ENCODE assay signal across 8 cellular contexts in the genomic region with DNA sequence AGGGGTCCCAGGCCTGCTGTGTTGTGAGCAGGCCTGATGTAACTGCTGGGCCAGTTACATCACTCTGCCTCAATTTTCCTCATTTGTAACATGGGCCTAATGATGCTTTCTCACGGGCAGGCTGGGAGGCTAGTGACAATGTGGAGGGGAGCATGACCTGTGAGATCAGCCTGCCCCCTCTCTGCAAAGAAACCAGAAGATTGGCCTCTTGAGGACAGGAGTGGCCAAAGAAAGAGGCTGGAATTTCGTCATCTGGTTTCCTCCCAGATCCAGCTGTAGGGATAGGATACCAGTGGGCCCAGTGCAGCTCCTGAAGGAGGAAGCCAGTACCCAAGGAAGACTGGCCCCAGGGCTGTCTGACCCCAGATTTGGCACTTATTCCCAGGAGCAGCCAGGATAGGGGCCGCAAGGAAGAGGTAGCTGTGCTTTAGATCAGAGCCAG. TPM values are rescaled to one million over a fixed set of nuclear protein-coding genes. Genes with fewer than 3 reads are reported as not detected.
A peak's percentile ranks its signal among the peaks of the same experiment; 100 is the strongest.
DNase-seq lines count a peak whose midpoint lies in the region; ATAC-seq, FAIRE-seq and TF ChIP-seq lines count a peak whose summit lies in the region.

No MANE protein-coding gene starts in this region.

- H3K9me3 Mint-ChIP-seq in activated CD4-positive, alpha-beta T cell treated with anti-CD3 and anti-CD28 coated beads for 36 hours (ENCODE audit: low read depth) = no peaks in the 10 kb centered on the region

- TF ChIP-seq CTCF in fibroblast of lung (conservative IDR thresholded peaks at IDR 0.05 in 1 of 2, IDR thresholded peaks at IDR 0.05 in 1 of 2; ENCODE audit: low read depth in 1 of 2, low read length in 2 of 2) (no peak), pancreas (IDR thresholded peaks at IDR 0.05) (no peak), lower leg skin (IDR thresholded peaks at IDR 0.05) (no peak)

- H2AFZ ChIP-seq in fibroblast of lung (ENCODE audit: low read length) = no peak overlapping the region

- H3K79me2 ChIP-seq in fibroblast of lung (ENCODE audit: control insufficient read depth, insufficient read depth, low read length) = peaks cover 32% of the 10 kb centered on the region

- intact Hi-C loops in activated CD4-positive, alpha-beta T cell treated with anti-CD3 and anti-CD28 coated beads for 36 hours (cut with DNase I, micrococcal nuclease) = loop anchor here (1.0 to 5.0 kb wide), 5 partner anchors 85 to 795 kb away; a partner anchor contains a TSS
- intact Hi-C loops in pancreas (cut with DNase I) (no loop called here), lower leg skin (cut with DNase I; ENCODE audit: low total_unique reads) (no loop called here)

- H3K36me3 ChIP-seq in fibroblast of lung (ENCODE audit: control insufficient read depth, insufficient read depth, low read length) (no peaks in the 10 kb centered on the region), pancreas (no peaks in the 10 kb centered on the region)

- TF ChIP-seq POLR2A in lower leg skin (IDR thresholded peaks at IDR 0.05) = no peak

- H3K36me3 Mint-ChIP-seq in activated CD4-positive, alpha-beta T cell treated with anti-CD3 and anti-CD28 coated beads for 36 hours (ENCODE audit: low read depth) = peaks cover 31% of the 10 kb centered on the region

- H3K27ac Mint-ChIP-seq in activated CD4-positive, alpha-beta T cell treated with anti-CD3 and anti-CD28 coated beads for 36 hours = peak overlapping the region; percentile 98

- FAIRE-seq in pancreas (lab: Jason Lieb, UNC) = no peak

- WGBS in pancreas, 2 donors = 43 to 45% methylated on average over 3 of the region's 3 CpGs
- WGBS in lower leg skin, 2 donors = 38 to 44% methylated on average over 3 of the region's 3 CpGs

- H3K27me3 ChIP-seq in fibroblast of lung (ENCODE audit: control insufficient read depth, insufficient read depth, low read length) = no peaks in the 10 kb centered on the region
- H3K27me3 ChIP-seq in pancreas = no peaks in the 10 kb centered on the region

- peak overlapping the region; percentile 96 for H3K27ac ChIP-seq in fibroblast of lung (ENCODE audit: insufficient read depth, low read length)
- peak overlapping the region; percentile 98 to 100 (median 99) for H3K27ac ChIP-seq in pancreas

- H3K4me3 ChIP-seq in fibroblast of lung (replicated peaks in 1 of 4; ENCODE audit: control extremely low read depth in 1 of 4, insufficient read depth in 1 of 4, low read depth in 3 of 4, low read length in 4 of 4) (peak overlapping the region in 1 of 4 experiments; percentile 83), pancreas (peak overlapping the region in 2 of 4 donors; percentile 72 to 90), lower leg skin (ENCODE audit: low read depth, poor library complexity, severe bottlenecking) (no peak overlapping the region)

- H3K4me2 ChIP-seq in fibroblast of lung (ENCODE audit: extremely low read depth, insufficient read depth, low read length) = peak overlapping the region; percentile 48

- peaks cover 66% of the 10 kb centered on the region for H3K4me1 Mint-ChIP-seq in activated CD4-positive, alpha-beta T cell treated with anti-CD3 and anti-CD28 coated beads for 36 hours

- no peak for ATAC-seq in activated CD4-positive, alpha-beta T cell treated with anti-CD3 and anti-CD28 coated beads for 36 hours
- ATAC-seq in SK-N-SH treated with all-trans-retinoic acid at 6 μM for 48 hours = no peak
- no peak for ATAC-seq in pancreas
- no peak for ATAC-seq in HG02623 (IDR thresholded peaks at IDR 0.05; ENCODE audit: unreplicated experiment)

- CTCF ChIA-PET in activated CD4-positive, alpha-beta T cell treated with anti-CD3 and anti-CD28 coated beads for 36 hours (lab: Charles Lee) = interaction anchor here (0.6 to 2.7 kb wide), 8 partner anchors 11 to 1484 kb away, joined by 3 to 16 read pairs (median 4); no protein-coding TSS in a partner anchor

- POLR2A ChIA-PET in activated CD4-positive, alpha-beta T cell treated with anti-CD3 and anti-CD28 coated beads for 36 hours (lab: Charles Lee) = interaction anchor here (0.9 to 2.6 kb wide), 4 partner anchors 9 to 341 kb away, joined by 3 to 25 read pairs (median 6); a partner anchor contains a TSS

- peaks cover 46% of the 10 kb centered on the region for H3K4me1 ChIP-seq in fibroblast of lung (ENCODE audit: control insufficient read depth, extremely low read depth, insufficient read depth, low read length)
- peaks cover 41 to 64% (median 56%) of the 10 kb centered on the region in 3 donors for H3K4me1 ChIP-seq in pancreas

- H3K9ac ChIP-seq in fibroblast of lung (ENCODE audit: insufficient read depth, low read length) = peak overlapping the region; percentile 95

- H3K27me3 Mint-ChIP-seq in activated CD4-positive, alpha-beta T cell treated with anti-CD3 and anti-CD28 coated beads for 36 hours = no peaks in the 10 kb centered on the region

- DNase-seq in activated CD4-positive, alpha-beta T cell treated with anti-CD3 and anti-CD28 coated beads for 36 hours = peak; percentile 40
- no peak for DNase-seq in activated CD4-positive, alpha-beta T cell treated with anti-CD3 and anti-CD28 coated beads, Interleukin-2, amount 50 U/mL, for 4 hours
- peak; percentile 79 to 85 for DNase-seq in fibroblast of lung (ENCODE audit: low read depth in 2 of 2)
- peak in 2 of 6 donors; percentile 39 to 40 for DNase-seq in pancreas
- no peak for DNase-seq in lower leg skin (ENCODE audit: low spot score in 2 of 2)
- no peak for DNase-seq in GM19240 (ENCODE audit: insufficient read length, low spot score)

- H3K9me3 ChIP-seq in fibroblast of lung (ENCODE audit: control insufficient read depth, insufficient read depth, low read depth, low read length) = no peaks in the 10 kb centered on the region
- no peaks in the 10 kb centered on the region for H3K9me3 ChIP-seq in pancreas

- peak overlapping the region; percentile 94 for H3K4me3 Mint-ChIP-seq in activated CD4-positive, alpha-beta T cell treated with anti-CD3 and anti-CD28 coated beads for 36 hours

- H4K20me1 ChIP-seq in fibroblast of lung (ENCODE audit: control insufficient read depth, extremely low read depth, insufficient read depth, low read length) = no peaks in the 10 kb centered on the region

TF ChIP-seq in SK-N-SH treated with all-trans-retinoic acid at 6 μM for 48 hours, 23 proteins besides CTCF, POLR2A, EP300 and RAD21:
- TF ChIP-seq, protein P1, sequence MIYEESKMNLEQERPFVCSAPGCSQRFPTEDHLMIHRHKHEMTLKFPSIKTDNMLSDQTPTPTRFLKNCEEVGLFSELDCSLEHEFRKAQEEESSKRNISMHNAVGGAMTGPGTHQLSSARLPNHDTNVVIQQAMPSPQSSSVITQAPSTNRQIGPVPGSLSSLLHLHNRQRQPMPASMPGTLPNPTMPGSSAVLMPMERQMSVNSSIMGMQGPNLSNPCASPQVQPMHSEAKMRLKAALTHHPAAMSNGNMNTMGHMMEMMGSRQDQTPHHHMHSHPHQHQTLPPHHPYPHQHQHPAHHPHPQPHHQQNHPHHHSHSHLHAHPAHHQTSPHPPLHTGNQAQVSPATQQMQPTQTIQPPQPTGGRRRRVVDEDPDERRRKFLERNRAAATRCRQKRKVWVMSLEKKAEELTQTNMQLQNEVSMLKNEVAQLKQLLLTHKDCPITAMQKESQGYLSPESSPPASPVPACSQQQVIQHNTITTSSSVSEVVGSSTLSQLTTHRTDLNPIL (CRISPR knock-in tag; IDR thresholded peaks at IDR 0.05; ENCODE audit: low read depth) = no peak
- TF ChIP-seq, protein P2, sequence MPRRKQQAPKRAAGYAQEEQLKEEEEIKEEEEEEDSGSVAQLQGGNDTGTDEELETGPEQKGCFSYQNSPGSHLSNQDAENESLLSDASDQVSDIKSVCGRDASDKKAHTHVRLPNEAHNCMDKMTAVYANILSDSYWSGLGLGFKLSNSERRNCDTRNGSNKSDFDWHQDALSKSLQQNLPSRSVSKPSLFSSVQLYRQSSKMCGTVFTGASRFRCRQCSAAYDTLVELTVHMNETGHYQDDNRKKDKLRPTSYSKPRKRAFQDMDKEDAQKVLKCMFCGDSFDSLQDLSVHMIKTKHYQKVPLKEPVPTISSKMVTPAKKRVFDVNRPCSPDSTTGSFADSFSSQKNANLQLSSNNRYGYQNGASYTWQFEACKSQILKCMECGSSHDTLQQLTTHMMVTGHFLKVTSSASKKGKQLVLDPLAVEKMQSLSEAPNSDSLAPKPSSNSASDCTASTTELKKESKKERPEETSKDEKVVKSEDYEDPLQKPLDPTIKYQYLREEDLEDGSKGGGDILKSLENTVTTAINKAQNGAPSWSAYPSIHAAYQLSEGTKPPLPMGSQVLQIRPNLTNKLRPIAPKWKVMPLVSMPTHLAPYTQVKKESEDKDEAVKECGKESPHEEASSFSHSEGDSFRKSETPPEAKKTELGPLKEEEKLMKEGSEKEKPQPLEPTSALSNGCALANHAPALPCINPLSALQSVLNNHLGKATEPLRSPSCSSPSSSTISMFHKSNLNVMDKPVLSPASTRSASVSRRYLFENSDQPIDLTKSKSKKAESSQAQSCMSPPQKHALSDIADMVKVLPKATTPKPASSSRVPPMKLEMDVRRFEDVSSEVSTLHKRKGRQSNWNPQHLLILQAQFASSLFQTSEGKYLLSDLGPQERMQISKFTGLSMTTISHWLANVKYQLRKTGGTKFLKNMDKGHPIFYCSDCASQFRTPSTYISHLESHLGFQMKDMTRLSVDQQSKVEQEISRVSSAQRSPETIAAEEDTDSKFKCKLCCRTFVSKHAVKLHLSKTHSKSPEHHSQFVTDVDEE (CRISPR knock-in tag; IDR thresholded peaks at IDR 0.05) = 0 out of 2 replicates have a peak, but pooled peaks have one; percentile 16

RNA-seq across cellular contexts. Expression of a gene that starts 0.6 kb away (rescaled TPM):
- 10 to 100 TPM; 87.6 to 97.2 TPM for total RNA-seq in activated CD4-positive, alpha-beta T cell treated with anti-CD3 and anti-CD28 coated beads for 36 hours
- 51.9 and 77.6 TPM in 2 replicates for total RNA-seq in fibroblast of lung
- 29.7 and 49.1 TPM in 2 replicates for polyA plus RNA-seq in fibroblast of lung
- polyA plus RNA-seq in fibroblast of lung (2012) = 73.7 and 109 TPM in 2 replicates
- polyA minus RNA-seq in fibroblast of lung (ENCODE audit: low replicate concordance) = 172 and 195 TPM in 2 replicates
- total RNA-seq in pancreas = 10 to 100 TPM; 12.0 to 38.1 (median 24.3) TPM
- polyA plus RNA-seq in pancreas = 10 to 100 TPM; 67.3 to 77.5 TPM
- total RNA-seq in lower leg skin = 100 to 1,000 TPM in 2 of 4 donors, 10 to 100 TPM in 2; 54.3 to 146 (median 102) TPM

Comparison
In these comparisons a context has a peak if more than half of its experiments do, and no peak if none do; other contexts are left out.
1. DNase-seq: peak in activated CD4-positive, alpha-beta T cell treated with anti-CD3 and anti-CD28 coated beads for 36 hours (single experiment) and fibroblast of lung (2 of 2); none in activated CD4-positive, alpha-beta T cell treated with anti-CD3 and anti-CD28 coated beads, Interleukin-2, amount 50 U/mL, for 4 hours (0 of 2), lower leg skin (0 of 2) and GM19240 (single experiment).
2. intact Hi-C loops: an anchor here in activated CD4-positive, alpha-beta T cell treated with anti-CD3 and anti-CD28 coated beads for 36 hours (1.0 to 5.0 kb wide); none called in pancreas and lower leg skin.